8 cellular contexts compared by ENCODE assay signal in the genomic region with DNA sequence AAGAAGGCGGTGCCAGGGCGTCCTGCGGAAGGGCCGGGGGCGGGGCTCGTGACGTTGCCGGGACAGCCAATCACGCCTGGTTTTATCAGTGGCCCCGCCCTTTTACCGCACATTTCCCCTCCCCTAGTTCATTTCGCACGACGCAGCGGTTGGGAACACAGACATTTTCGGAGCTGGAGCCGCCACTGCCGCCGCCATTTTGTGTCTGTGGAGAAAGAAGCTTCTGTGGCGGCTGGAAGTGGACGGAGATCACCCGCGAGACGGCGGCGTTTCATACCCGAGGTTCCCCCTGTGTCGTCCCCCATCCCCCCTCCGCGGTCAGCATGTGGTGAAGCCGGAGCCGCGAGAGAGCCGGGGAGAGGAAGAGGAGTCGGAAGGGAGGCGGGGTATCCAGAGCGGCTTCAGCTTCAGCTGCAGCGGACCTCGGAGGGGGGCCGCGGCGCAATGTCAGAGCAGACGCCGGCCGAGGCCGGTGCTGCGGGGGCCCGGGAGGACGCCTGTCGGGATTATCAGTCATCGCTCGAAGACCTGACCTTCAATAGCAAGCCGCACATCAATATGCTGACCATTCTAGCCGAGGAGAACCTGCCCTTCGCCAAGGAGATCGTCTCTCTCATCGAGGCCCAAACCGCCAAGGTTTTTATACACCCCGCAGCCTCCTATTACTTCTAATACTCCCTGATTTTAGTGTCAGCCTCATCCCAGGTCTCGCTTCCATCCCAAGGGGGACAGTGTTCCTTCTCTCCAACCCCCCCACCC. TPM values are rescaled to one million over a fixed set of nuclear protein-coding genes. Genes with fewer than 3 reads are reported as not detected.
A peak's percentile ranks its signal among the peaks of the same experiment; 100 is the strongest.
DNase-seq lines count a peak whose midpoint lies in the region; ATAC-seq and TF ChIP-seq lines count a peak whose summit lies in the region.

A gene with protein sequence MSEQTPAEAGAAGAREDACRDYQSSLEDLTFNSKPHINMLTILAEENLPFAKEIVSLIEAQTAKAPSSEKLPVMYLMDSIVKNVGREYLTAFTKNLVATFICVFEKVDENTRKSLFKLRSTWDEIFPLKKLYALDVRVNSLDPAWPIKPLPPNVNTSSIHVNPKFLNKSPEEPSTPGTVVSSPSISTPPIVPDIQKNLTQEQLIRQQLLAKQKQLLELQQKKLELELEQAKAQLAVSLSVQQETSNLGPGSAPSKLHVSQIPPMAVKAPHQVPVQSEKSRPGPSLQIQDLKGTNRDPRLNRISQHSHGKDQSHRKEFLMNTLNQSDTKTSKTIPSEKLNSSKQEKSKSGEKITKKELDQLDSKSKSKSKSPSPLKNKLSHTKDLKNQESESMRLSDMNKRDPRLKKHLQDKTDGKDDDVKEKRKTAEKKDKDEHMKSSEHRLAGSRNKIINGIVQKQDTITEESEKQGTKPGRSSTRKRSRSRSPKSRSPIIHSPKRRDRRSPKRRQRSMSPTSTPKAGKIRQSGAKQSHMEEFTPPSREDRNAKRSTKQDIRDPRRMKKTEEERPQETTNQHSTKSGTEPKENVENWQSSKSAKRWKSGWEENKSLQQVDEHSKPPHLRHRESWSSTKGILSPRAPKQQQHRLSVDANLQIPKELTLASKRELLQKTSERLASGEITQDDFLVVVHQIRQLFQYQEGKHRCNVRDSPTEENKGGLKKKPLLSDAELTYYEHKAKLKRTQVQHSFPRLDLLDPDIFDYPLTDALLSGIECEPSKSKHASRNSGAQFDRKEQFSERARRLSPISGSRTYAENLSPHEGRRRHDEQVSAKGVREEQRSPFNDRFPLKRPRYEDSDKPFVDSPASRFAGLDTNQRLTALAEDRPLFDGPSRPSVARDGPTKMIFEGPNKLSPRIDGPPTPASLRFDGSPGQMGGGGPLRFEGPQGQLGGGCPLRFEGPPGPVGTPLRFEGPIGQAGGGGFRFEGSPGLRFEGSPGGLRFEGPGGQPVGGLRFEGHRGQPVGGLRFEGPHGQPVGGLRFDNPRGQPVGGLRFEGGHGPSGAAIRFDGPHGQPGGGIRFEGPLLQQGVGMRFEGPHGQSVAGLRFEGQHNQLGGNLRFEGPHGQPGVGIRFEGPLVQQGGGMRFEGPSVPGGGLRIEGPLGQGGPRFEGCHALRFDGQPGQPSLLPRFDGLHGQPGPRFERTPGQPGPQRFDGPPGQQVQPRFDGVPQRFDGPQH (N-terminal part only) (plus strand): TSS at position 136 of the 759 bp plus-strand sequence. CDS start 309 bp downstream, at position 445.

- peak within 1 kb of the TSS; percentile 84 for H3K4me2 ChIP-seq in parathyroid adenoma (ENCODE audit: low read length)

- no peak for TF ChIP-seq CTCF in parathyroid adenoma (IDR thresholded peaks at IDR 0.05)

- peak within 1 kb of the TSS; percentile 99 for H3K4me3 Mint-ChIP-seq in activated T-cell treated with anti-CD3 and anti-CD28 coated beads, Interleukin-2, amount 50 U/mL, for 4 hours

- H3K79me2 ChIP-seq in parathyroid adenoma, result peaks cover 11% of the 10 kb centered on the region

- peak; percentile 1 for ATAC-seq in HG03280 (IDR thresholded peaks at IDR 0.05; ENCODE audit: unreplicated experiment)
- peak; percentile 20 to 29 for ATAC-seq in activated T-cell treated with anti-CD3 and anti-CD28 coated beads, Interleukin-2, amount 50 U/mL, for 4 hours

- peaks cover 39% of the 10 kb centered on the region for H3K36me3 Mint-ChIP-seq in activated T-cell treated with anti-CD3 and anti-CD28 coated beads, Interleukin-2, amount 50 U/mL, for 4 hours (ENCODE audit: insufficient read depth)

- peak within 1 kb of the TSS; percentile 96 for H3K4me3 ChIP-seq in parathyroid adenoma (ENCODE audit: low read depth, low read length)

- no peaks in the 10 kb centered on the region for H3K27me3 ChIP-seq in parathyroid adenoma (ENCODE audit: control insufficient read depth, insufficient read depth, low read length)

- no peaks in the 10 kb centered on the region for H3K36me3 ChIP-seq in parathyroid adenoma (ENCODE audit: control insufficient read depth, insufficient read depth, low read length)

- H3K4me1 Mint-ChIP-seq in activated T-cell treated with anti-CD3 and anti-CD28 coated beads, Interleukin-2, amount 50 U/mL, for 4 hours (ENCODE audit: low read depth), result peaks cover 32% of the 10 kb centered on the region

- H3K9me3 Mint-ChIP-seq in activated T-cell treated with anti-CD3 and anti-CD28 coated beads, Interleukin-2, amount 50 U/mL, for 4 hours, result no peaks in the 10 kb centered on the region

- peaks cover 6% of the 10 kb centered on the region for H3K4me1 ChIP-seq in parathyroid adenoma

- no peaks in the 10 kb centered on the region for H3K9me3 ChIP-seq in parathyroid adenoma (ENCODE audit: control insufficient read depth, low read length)

- peak; percentile 17 for DNase-seq in stimulated activated CD8-positive, alpha-beta memory T cell treated with anti-CD3 and anti-CD28 coated beads, Interleukin-15, amount 100 ng/mL, for 24 hours (ENCODE audit: low read depth)
- DNase-seq in stimulated activated CD8-positive, alpha-beta memory T cell treated with anti-CD3 and anti-CD28 coated beads, Interleukin-4, amount 100 ng/mL, for 48 hours, result no peak
- no peak for DNase-seq in activated T-cell treated with anti-CD3 and anti-CD28 coated beads, Interleukin-2, amount 50 U/mL, for 4 hours
- DNase-seq in germinal center (ENCODE audit: low spot score) (peak; percentile 63), superior temporal gyrus (ENCODE audit: extremely low spot score) (no peak), SKM-1 treated with dmso at 0.1 percent for 144 hours (lab: John Stamatoyannopoulos, UW; ENCODE audit: unreplicated experiment) (no peak)

- H3K27me3 Mint-ChIP-seq in activated T-cell treated with anti-CD3 and anti-CD28 coated beads, Interleukin-2, amount 50 U/mL, for 4 hours (ENCODE audit: low read depth), result no peaks in the 10 kb centered on the region

- peak within 1 kb of the TSS; percentile 91 for H2AFZ ChIP-seq in parathyroid adenoma

- peak within 1 kb of the TSS; percentile 98 for H3K9ac ChIP-seq in parathyroid adenoma

- peak within 1 kb of the TSS; percentile 98 for H3K27ac ChIP-seq in parathyroid adenoma

RNA-seq across cellular contexts. Expression of the gene that starts here (rescaled TPM):
- 10 to 100 TPM; 55.6 to 68.5 (median 64.8) TPM for total RNA-seq in activated T-cell treated with anti-CD3 and anti-CD28 coated beads, Interleukin-2, amount 50 U/mL, for 4 hours

Comparison
In these comparisons a context has a peak if more than half of its experiments do, and no peak if none do; other contexts are left out.
1. DNase-seq: peak in stimulated activated CD8-positive, alpha-beta memory T cell treated with anti-CD3 and anti-CD28 coated beads, Interleukin-15, amount 100 ng/mL, for 24 hours (single experiment) and germinal center (single experiment); none in stimulated activated CD8-positive, alpha-beta memory T cell treated with anti-CD3 and anti-CD28 coated beads, Interleukin-4, amount 100 ng/mL, for 48 hours (single experiment), activated T-cell treated with anti-CD3 and anti-CD28 coated beads, Interleukin-2, amount 50 U/mL, for 4 hours (single experiment), superior temporal gyrus (single experiment) and SKM-1 treated with dmso at 0.1 percent for 144 hours (single experiment).